ENCODE assay signal across 8 cellular contexts in genomic region chr17:50213026-50214015, GRCh38. TPM values are rescaled to one million over a fixed set of nuclear protein-coding genes. Genes with fewer than 3 reads are reported as not detected.
DNase-seq lines count a peak whose midpoint lies in the region; ATAC-seq and TF ChIP-seq lines count a peak whose summit lies in the region.

No MANE protein-coding gene starts in this region.

- H3K27me3 ChIP-seq in OCI-LY3 (ENCODE audit: low read depth, low read length) (peaks cover 20% of the 10 kb centered on the region), esophagus muscularis mucosa (no peaks in the 10 kb centered on the region)

- no peak for TF ChIP-seq POLR2A in esophagus muscularis mucosa (IDR thresholded peaks at IDR 0.05; ENCODE audit: low read depth)

- H3K36me3 Mint-ChIP-seq in activated naive CD4-positive, alpha-beta T cell treated with anti-CD3 and anti-CD28 coated beads for 36 hours (ENCODE audit: low read depth) = no peaks in the 10 kb centered on the region

- peak; percentile 85 for ATAC-seq in HG02610 (IDR thresholded peaks at IDR 0.05; ENCODE audit: unreplicated experiment)

- peaks cover 21% of the 10 kb centered on the region for H3K4me1 ChIP-seq in OCI-LY3 (ENCODE audit: low read length)
- H3K4me1 ChIP-seq in esophagus muscularis mucosa = peaks cover 29 to 69% (median 58%) of the 10 kb centered on the region in 4 donors

- peaks cover 2% of the 10 kb centered on the region for H3K27me3 Mint-ChIP-seq in activated naive CD4-positive, alpha-beta T cell treated with anti-CD3 and anti-CD28 coated beads for 36 hours (ENCODE audit: low read depth)

- no peak for TF ChIP-seq EP300 in esophagus muscularis mucosa (IDR thresholded peaks at IDR 0.05)

- TF ChIP-seq CTCF in OCI-LY3 (IDR thresholded peaks at IDR 0.05; ENCODE audit: low read depth, low read length) (peak; percentile 28; the same call in 1 of the 2 replicates), esophagus muscularis mucosa (IDR thresholded peaks at IDR 0.05) (no peak)

- CTCF ChIA-PET in activated naive CD4-positive, alpha-beta T cell treated with anti-CD3 and anti-CD28 coated beads for 36 hours (lab: Charles Lee) = interaction anchor here (0.6 to 10.5 kb wide), 22 partner anchors 9 to 510 kb away, joined by 3 to 87 read pairs (median 6); partner anchors contain the start of genes COL1A1, LRRC59 and TMEM92

- peak overlapping the region; percentile 31 for H3K4me2 ChIP-seq in OCI-LY3 (ENCODE audit: low read length)

- peaks cover 29% of the 10 kb centered on the region for H3K4me1 Mint-ChIP-seq in activated naive CD4-positive, alpha-beta T cell treated with anti-CD3 and anti-CD28 coated beads for 36 hours (ENCODE audit: low read depth)

- DNase-seq in activated naive CD4-positive, alpha-beta T cell treated with anti-CD3 and anti-CD28 coated beads for 36 hours = peak; percentile 89
- no peak for DNase-seq in activated naive CD4-positive, alpha-beta T cell (lab: John Stamatoyannopoulos, UW)
- peak; percentile 40 for DNase-seq in germinal center (ENCODE audit: low spot score)
- DNase-seq in NCI-H2081 (lab: John Stamatoyannopoulos, UW) = no peak
- no peak for DNase-seq in GOT3 (lab: John Stamatoyannopoulos, UW)
- DNase-seq in esophagus muscularis mucosa (ENCODE audit: extremely low spot score) = no peak

- H3K9me3 Mint-ChIP-seq in activated naive CD4-positive, alpha-beta T cell treated with anti-CD3 and anti-CD28 coated beads for 36 hours = no peaks in the 10 kb centered on the region

- no peak overlapping the region for H3K4me3 Mint-ChIP-seq in activated naive CD4-positive, alpha-beta T cell treated with anti-CD3 and anti-CD28 coated beads for 36 hours

- no peaks in the 10 kb centered on the region for H3K9me3 ChIP-seq in OCI-LY3 (ENCODE audit: insufficient read depth, low read length)
- no peaks in the 10 kb centered on the region for H3K9me3 ChIP-seq in esophagus muscularis mucosa

- no peak overlapping the region for H3K27ac ChIP-seq in OCI-LY3 (ENCODE audit: low read length)
- H3K27ac ChIP-seq in esophagus muscularis mucosa (replicated peaks in 1 of 4) = peak overlapping the region in 1 of 4 donors; percentile 89

- H3K27ac Mint-ChIP-seq in activated naive CD4-positive, alpha-beta T cell treated with anti-CD3 and anti-CD28 coated beads for 36 hours = peak overlapping the region; percentile 17

- H3K36me3 ChIP-seq in OCI-LY3 (replicated peaks; ENCODE audit: low read depth, low read length) (no peaks in the 10 kb centered on the region), esophagus muscularis mucosa (no peaks in the 10 kb centered on the region)

- WGBS in esophagus muscularis mucosa = 75% methylated on average over 9 of the region's 9 CpGs

- no peaks in the 10 kb centered on the region for H4K20me1 ChIP-seq in OCI-LY3 (ENCODE audit: insufficient read depth, low read length)

- no peak overlapping the region for H3K4me3 ChIP-seq in OCI-LY3 (ENCODE audit: low read length)
- no peak overlapping the region for H3K4me3 ChIP-seq in esophagus muscularis mucosa

- H2AFZ ChIP-seq in OCI-LY3 (ENCODE audit: low read depth, low read length) = no peak overlapping the region

- no peaks in the 10 kb centered on the region for H3K79me2 ChIP-seq in OCI-LY3 (ENCODE audit: low read length)

- no peak overlapping the region for H3K9ac ChIP-seq in OCI-LY3 (ENCODE audit: low read length)

- intact Hi-C loops in activated naive CD4-positive, alpha-beta T cell treated with anti-CD3 and anti-CD28 coated beads for 36 hours (cut with micrococcal nuclease) = loop anchor here (1.0 kb wide), 1 partner anchor 98 kb away; no protein-coding TSS in a partner anchor
- intact Hi-C loops in esophagus muscularis mucosa (cut with DNase I) = no loop called here

RNA-seq across cellular contexts. Expression of gene COL1A1, which starts 11.9 kb away (rescaled TPM):
- total RNA-seq in activated naive CD4-positive, alpha-beta T cell treated with anti-CD3 and anti-CD28 coated beads for 36 hours = 1 to 10 TPM in 1 of 2 experiments, under 1 TPM in 1; 0.95 to 1.7 TPM
- total RNA-seq in esophagus muscularis mucosa = 100 to 1,000 TPM in 1 of 4 donors, 10 to 100 TPM in 3; 20.7 to 123 (median 41.5) TPM

RNA-seq across cellular contexts. Expression of gene SGCA, which starts 47.5 kb away (rescaled TPM):
- under 1 TPM in 1 of 2 experiments, not detected in 1; 0.14 TPM for total RNA-seq in activated naive CD4-positive, alpha-beta T cell treated with anti-CD3 and anti-CD28 coated beads for 36 hours
- 100 to 1,000 TPM in 1 of 4 donors, 10 to 100 TPM in 3; 72.7 to 145 (median 82.8) TPM for total RNA-seq in esophagus muscularis mucosa

Comparison
In these comparisons a context has a peak if more than half of its experiments do, and no peak if none do; other contexts are left out.
1. DNase-seq: peak in activated naive CD4-positive, alpha-beta T cell treated with anti-CD3 and anti-CD28 coated beads for 36 hours (single experiment) and germinal center (single experiment); none in activated naive CD4-positive, alpha-beta T cell (0 of 4), NCI-H2081 (0 of 2), GOT3 (single experiment) and esophagus muscularis mucosa (single experiment).
2. RNA of gene COL1A1, which starts 11.9 kb away (total RNA-seq): 20.7 to 123 TPM in esophagus muscularis mucosa; 0.95 to 1.7 TPM in activated naive CD4-positive, alpha-beta T cell treated with anti-CD3 and anti-CD28 coated beads for 36 hours; every median in the first group is over 4 times any median in the second.
3. RNA of gene SGCA, which starts 47.5 kb away (total RNA-seq): 72.7 to 145 TPM in esophagus muscularis mucosa; 0.14 TPM in activated naive CD4-positive, alpha-beta T cell treated with anti-CD3 and anti-CD28 coated beads for 36 hours; every median in the first group is over 10 times any median in the second.